In genomic region chr4:139789096-139789495, GRCh38 we compare ENCODE assay signal across 19 cellular contexts.
DNase-seq lines count a peak whose midpoint lies in the region; ATAC-seq and TF ChIP-seq lines count a peak whose summit lies in the region.
"Had no signal": no experiment of that assay in that cellular context is flagged by ENCODE, and none has a peak within 500 bp of the region (broad histone marks: within the 10 kb centered on the region; RNA-seq: fewer than 3 reads in every experiment).

No MANE protein-coding gene starts in this region.

- H3K4me3 ChIP-seq in esophagus muscularis mucosa (no peak overlapping the region), MG63 (no peak overlapping the region), transverse colon (no peak overlapping the region)
- H3K4me3 ChIP-seq: BLaER1 treated with 17β-estradiol and CSF1 and Interleukin-3, amounts not matched to agents 10 nM and 100 nM had no signal

- H3K4me1 ChIP-seq in esophagus muscularis mucosa = peaks cover 0 to under 1% (median under 1%) of the 10 kb centered on the region in 4 donors
- no peaks in the 10 kb centered on the region for H3K4me1 ChIP-seq in transverse colon
- H3K4me1 ChIP-seq: Caco-2 had no signal

- 91% methylated on average over 4 of the region's 4 CpGs for WGBS in esophagus muscularis mucosa
- 84 to 85% methylated on average over 4 of the region's 4 CpGs for WGBS in transverse colon (ENCODE audit: low coverage in 1 of 2), 2 donors

- no peak for TF ChIP-seq CTCF in esophagus muscularis mucosa (IDR thresholded peaks at IDR 0.05)
- no peak for TF ChIP-seq CTCF in transverse colon (IDR thresholded peaks at IDR 0.05)

- H3K36me3 ChIP-seq in esophagus muscularis mucosa (no peaks in the 10 kb centered on the region), MG63 (no peaks in the 10 kb centered on the region), transverse colon (no peaks in the 10 kb centered on the region)

- ATAC-seq in HG02798 (IDR thresholded peaks at IDR 0.05; ENCODE audit: poor library complexity, unreplicated experiment) = no peak
- no peak for ATAC-seq in GM18907 (IDR thresholded peaks at IDR 0.05; ENCODE audit: unreplicated experiment)

- H3K27me3 ChIP-seq in esophagus muscularis mucosa = no peaks in the 10 kb centered on the region
- H3K27me3 ChIP-seq in MG63 = no peaks in the 10 kb centered on the region
- no peaks in the 10 kb centered on the region for H3K27me3 ChIP-seq in transverse colon
- H3K27me3 ChIP-seq: BLaER1 treated with 17β-estradiol and CSF1 and Interleukin-3, amounts not matched to agents 10 nM and 100 nM had no signal

- H3K9me3 ChIP-seq in esophagus muscularis mucosa (no peaks in the 10 kb centered on the region), MG63 (no peaks in the 10 kb centered on the region), transverse colon (no peaks in the 10 kb centered on the region)
- H3K9me3 ChIP-seq: BLaER1 treated with 17β-estradiol and CSF1 and Interleukin-3, amounts not matched to agents 10 nM and 100 nM; Caco-2 had no signal

- DNase-seq in AML-193 (lab: John Stamatoyannopoulos, UW) (peak; percentile 36 to 40), NOMO-1 (lab: John Stamatoyannopoulos, UW; ENCODE audit: unreplicated experiment in 2 of 2) (peak; percentile 72 to 75), SKM-1 treated with dmso at 0.1 percent for 144 hours (lab: John Stamatoyannopoulos, UW; ENCODE audit: unreplicated experiment) (peak; percentile 77), esophagus muscularis mucosa (ENCODE audit: extremely low spot score) (peak; percentile 80), MG63 (no peak), transverse colon (no peak)
- DNase-seq: Caco-2, H9, IMR-90, NCI-H1105, NCI-H1694 treated with DMSO at 0.1 percent for 48 hours, NCI-H446, NCI-H774, T-helper 1 cell had no signal

- intact Hi-C loops in esophagus muscularis mucosa (cut with DNase I) (no loop called here), transverse colon (cut with DNase I; ENCODE audit: low total_unique reads) (no loop called here)

- TF ChIP-seq POLR2A in esophagus muscularis mucosa (IDR thresholded peaks at IDR 0.05; ENCODE audit: low read depth) (no peak), transverse colon (IDR thresholded peaks at IDR 0.05) (no peak)

- H3K27ac ChIP-seq in esophagus muscularis mucosa (replicated peaks in 1 of 4) = no peak overlapping the region
- H3K27ac ChIP-seq in transverse colon = no peak overlapping the region
- H3K27ac ChIP-seq: 22Rv1; BLaER1 treated with 17β-estradiol and CSF1 and Interleukin-3, amounts not matched to agents 10 nM and 100 nM; RWPE1 had no signal

- no peak for TF ChIP-seq EP300 in esophagus muscularis mucosa (IDR thresholded peaks at IDR 0.05)
- no peak for TF ChIP-seq EP300 in transverse colon (IDR thresholded peaks at IDR 0.05; ENCODE audit: low read depth)

- in situ Hi-C loops in transverse colon (cut with MboI; ENCODE audit: low pct_ligation_motif_present in 1 of 4, low pct_unique_long_range_greater_than_20kb in 1 of 4, low sequenced_read_pairs in 3 of 4) = no loop called here

Comparison
In these comparisons a context has a peak if more than half of its experiments do, and no peak if none do; other contexts are left out.
1. DNase-seq: peak in AML-193 (2 of 2), NOMO-1 (2 of 2), SKM-1 treated with dmso at 0.1 percent for 144 hours (single experiment) and esophagus muscularis mucosa (single experiment); none in MG63 (single experiment) and transverse colon (single experiment).